9 cellular contexts compared by ENCODE assay signal in genomic region chr9:133869674-133870419, GRCh38.
DNase-seq lines count a peak whose midpoint lies in the region; ATAC-seq and TF ChIP-seq lines count a peak whose summit lies in the region.
"Had no signal": no experiment of that assay in that cellular context is flagged by ENCODE, and none has a peak within 500 bp of the region (broad histone marks: within the 10 kb centered on the region; RNA-seq: fewer than 3 reads in every experiment).

No MANE protein-coding gene starts in this region.

- peaks cover 12% of the 10 kb centered on the region for H3K27me3 Mint-ChIP-seq in activated naive CD8-positive, alpha-beta T cell treated with anti-CD3 and anti-CD28 coated beads for 36 hours
- peaks cover 0 to 11% (median 7%) of the 10 kb centered on the region in 5 donors for H3K27me3 Mint-ChIP-seq in naive thymus-derived CD4-positive, alpha-beta T cell

- intact Hi-C loops in naive thymus-derived CD4-positive, alpha-beta T cell (cut with micrococcal nuclease) = loop anchor here in 1 of 2 donors (10.0 kb wide), 1 partner anchor 125 kb away; the partner anchor contains the start of gene VAV2

- no peak for TF ChIP-seq CTCF in GM12875 (IDR thresholded peaks at IDR 0.05; ENCODE audit: borderline replicate concordance, insufficient read depth, low read depth, low read length)

- no peak for ATAC-seq in naive thymus-derived CD4-positive, alpha-beta T cell
- no peak for ATAC-seq in HG03097 (IDR thresholded peaks at IDR 0.05; ENCODE audit: low FRiP score, unreplicated experiment)

- peaks cover 0 to under 1% (median 0%) of the 10 kb centered on the region in 3 experiments for H3K9me3 ChIP-seq in naive thymus-derived CD4-positive, alpha-beta T cell (ENCODE audit: control insufficient read depth in 2 of 3, low read length in 3 of 3)

- no peaks in the 10 kb centered on the region for H3K27me3 ChIP-seq in naive thymus-derived CD4-positive, alpha-beta T cell (ENCODE audit: control insufficient read depth in 2 of 2, insufficient read depth in 2 of 2, low read length in 2 of 2)

- H3K27ac Mint-ChIP-seq in activated naive CD8-positive, alpha-beta T cell treated with anti-CD3 and anti-CD28 coated beads for 36 hours = no peak overlapping the region
- H3K27ac Mint-ChIP-seq in naive thymus-derived CD4-positive, alpha-beta T cell = no peak overlapping the region

- DNase-seq in OCI-M1 (lab: John Stamatoyannopoulos, UW) = peak; percentile 98
- DNase-seq in activated naive CD8-positive, alpha-beta T cell treated with anti-CD3 and anti-CD28 coated beads for 36 hours = peak; percentile 7
- no peak for DNase-seq in naive thymus-derived CD4-positive, alpha-beta T cell
- no peak for DNase-seq in DMS53 (lab: John Stamatoyannopoulos, UW)
- no peak for DNase-seq in NCI-H2107 treated with DMSO at 0.1 percent for 48 hours (lab: John Stamatoyannopoulos, UW; ENCODE audit: unreplicated experiment)
- DNase-seq in NCI-H774 (lab: John Stamatoyannopoulos, UW) = no peak
- DNase-seq: activated gamma-delta T cell had no signal

- no peak overlapping the region for H3K27ac ChIP-seq in naive thymus-derived CD4-positive, alpha-beta T cell (ENCODE audit: low read depth, low read length)

- peak overlapping the region; percentile 39 for H3K4me3 ChIP-seq in GM12875 (ENCODE audit: low read depth, low read length)
- H3K4me3 ChIP-seq in naive thymus-derived CD4-positive, alpha-beta T cell (ENCODE audit: low read length) = no peak overlapping the region

- POLR2A ChIA-PET in naive thymus-derived CD4-positive, alpha-beta T cell (lab: Charles Lee) = interaction anchor here (0.6 kb wide), 1 partner anchor 180 kb away, joined by 3 read pairs; no protein-coding TSS in a partner anchor

- H3K4me1 Mint-ChIP-seq in activated naive CD8-positive, alpha-beta T cell treated with anti-CD3 and anti-CD28 coated beads for 36 hours = peaks cover 10% of the 10 kb centered on the region
- peaks cover 9 to 14% (median 11%) of the 10 kb centered on the region in 7 donors for H3K4me1 Mint-ChIP-seq in naive thymus-derived CD4-positive, alpha-beta T cell

- H3K36me3 Mint-ChIP-seq in activated naive CD8-positive, alpha-beta T cell treated with anti-CD3 and anti-CD28 coated beads for 36 hours = peaks cover 2% of the 10 kb centered on the region
- peaks cover 0 to 8% (median 6%) of the 10 kb centered on the region in 5 donors for H3K36me3 Mint-ChIP-seq in naive thymus-derived CD4-positive, alpha-beta T cell

- CTCF ChIA-PET in naive thymus-derived CD4-positive, alpha-beta T cell (lab: Charles Lee) = no interaction called here

- no peak overlapping the region for H3K4me3 Mint-ChIP-seq in activated naive CD8-positive, alpha-beta T cell treated with anti-CD3 and anti-CD28 coated beads for 36 hours
- H3K4me3 Mint-ChIP-seq in naive thymus-derived CD4-positive, alpha-beta T cell = peak overlapping the region in 8 of 10 donors; percentile 5 to 73 (median 50)

- peaks cover 5% of the 10 kb centered on the region for H3K9me3 Mint-ChIP-seq in activated naive CD8-positive, alpha-beta T cell treated with anti-CD3 and anti-CD28 coated beads for 36 hours
- H3K9me3 Mint-ChIP-seq in naive thymus-derived CD4-positive, alpha-beta T cell = peaks cover 4 to 13% (median 8%) of the 10 kb centered on the region in 11 donors

- no peaks in the 10 kb centered on the region for H3K36me3 ChIP-seq in naive thymus-derived CD4-positive, alpha-beta T cell (ENCODE audit: control insufficient read depth in 2 of 3, insufficient read depth in 3 of 3, low read length in 3 of 3)

- H3K4me1 ChIP-seq in naive thymus-derived CD4-positive, alpha-beta T cell (ENCODE audit: control insufficient read depth in 2 of 2, insufficient read depth in 2 of 2, low read length in 2 of 2) = peaks cover 0 to 10% of the 10 kb centered on the region in 2 donors

Comparison
In these comparisons a context has a peak if more than half of its experiments do, and no peak if none do; other contexts are left out.
1. DNase-seq: peak in OCI-M1 (single experiment) and activated naive CD8-positive, alpha-beta T cell treated with anti-CD3 and anti-CD28 coated beads for 36 hours (single experiment); none in naive thymus-derived CD4-positive, alpha-beta T cell (0 of 9), DMS53 (single experiment), NCI-H2107 treated with DMSO at 0.1 percent for 48 hours (single experiment) and NCI-H774 (single experiment).